1 cellular context compared by ENCODE assay signal in genomic region chr17:42543190-42544079, GRCh38.
TF ChIP-seq lines count a peak whose summit lies in the region.

No MANE protein-coding gene starts in this region.

TF ChIP-seq in K562, 482 proteins besides CTCF, POLR2A, EP300 and RAD21:
- TF ChIP-seq POLR2G (IDR thresholded peaks at IDR 0.05; ENCODE audit: low read depth, low read length) = peak; percentile 63
- TF ChIP-seq RBM22 (IDR thresholded peaks at IDR 0.05; ENCODE audit: low read depth, low read length, poor library complexity, severe bottlenecking) = peak; percentile 29
- peak; percentile 84 for TF ChIP-seq ZBTB33 (CRISPR knock-in tag; IDR thresholded peaks at IDR 0.05)
- TF ChIP-seq RBFOX2 (IDR thresholded peaks at IDR 0.05; ENCODE audit: low read depth, low read length) = peak; percentile 49
- no peak for TF ChIP-seq ZNF239 (CRISPR knock-in tag; IDR thresholded peaks at IDR 0.05)
